ENCODE assay signal across 2 cellular contexts in genomic region chr1:200816624-200817224, GRCh38.
A peak's percentile ranks its signal among the peaks of the same experiment; 100 is the strongest.
TF ChIP-seq lines count a peak whose summit lies in the region.
"Not testable (repeated sequence)": the region's sequence is repeated elsewhere in the genome, so short reads cannot be mapped to it uniquely, and the experiment has no call there.

No MANE protein-coding gene starts in this region.

TF ChIP-seq in K562, 482 proteins besides CTCF, POLR2A, EP300 and RAD21:
- 0 out of 2 replicates have a peak, but pooled peaks have one; percentile 57 for TF ChIP-seq PPARD (CRISPR knock-in tag; IDR thresholded peaks at IDR 0.05)
- TF ChIP-seq ZNF707 (CRISPR knock-in tag; conservative IDR thresholded peaks at IDR 0.05), result peak; percentile 48; the same call in 1 of the 2 replicates
- TF ChIP-seq GMEB1 (CRISPR knock-in tag; IDR thresholded peaks at IDR 0.05), result peak; percentile 45; the same call in 1 of the 2 replicates
- 0 out of 2 replicates have a peak, but pooled peaks have one; percentile 28 for TF ChIP-seq ZNF57 (CRISPR knock-in tag; IDR thresholded peaks at IDR 0.05)
- peak; percentile 89; the same call in 1 of the 2 replicates for TF ChIP-seq ZNF408 (CRISPR knock-in tag; IDR thresholded peaks at IDR 0.05; ENCODE audit: low read depth)
- TF ChIP-seq MTF1 (CRISPR knock-in tag; IDR thresholded peaks at IDR 0.05; ENCODE audit: borderline replicate concordance), result peak; percentile 80; the same call in 1 of the 2 replicates
- TF ChIP-seq FOXA3 (CRISPR knock-in tag; conservative IDR thresholded peaks at IDR 0.05 in 1 of 2, IDR thresholded peaks at IDR 0.05 in 1 of 2), result peak in 1 of 2 experiments; percentile 96; a peak in 1 of 4 replicates
- TF ChIP-seq ZNF165 (CRISPR knock-in tag; IDR thresholded peaks at IDR 0.05; ENCODE audit: borderline replicate concordance), result 0 out of 2 replicates have a peak, but pooled peaks have one; percentile 43
- peak; percentile 63 for TF ChIP-seq PHF20 (IDR thresholded peaks at IDR 0.05; ENCODE audit: partially characterized antibody)
- TF ChIP-seq HOXB6 (CRISPR knock-in tag; IDR thresholded peaks at IDR 0.05; ENCODE audit: borderline replicate concordance), result peak; percentile 63; the same call in 1 of the 2 replicates
- TF ChIP-seq GABPB2 (CRISPR knock-in tag; conservative IDR thresholded peaks at IDR 0.05), result 0 out of 2 replicates have a peak, but pooled peaks have one; percentile 40
- TF ChIP-seq ZNF140 (CRISPR knock-in tag; IDR thresholded peaks at IDR 0.05), result peak; percentile 63; the same call in 1 of the 2 replicates
- TF ChIP-seq ZBTB11 (CRISPR knock-in tag; IDR thresholded peaks at IDR 0.05), result peak in 1 of 3 experiments; percentile 75; a peak in 1 of 6 replicates
- TF ChIP-seq NFIX (CRISPR knock-in tag; IDR thresholded peaks at IDR 0.05; ENCODE audit: low read depth), result peak; percentile 55; the same call in 1 of the 2 replicates
- TF ChIP-seq ZNF277 (CRISPR knock-in tag; IDR thresholded peaks at IDR 0.05; ENCODE audit: borderline replicate concordance), result peak; percentile 95

TF ChIP-seq in HepG2, 621 proteins besides CTCF, POLR2A, EP300 and RAD21:
- TF ChIP-seq FOXA1 (IDR thresholded peaks at IDR 0.05), result not testable (repeated sequence)
- peak; percentile 64 for TF ChIP-seq FOXA1 (CRISPR knock-in tag; IDR thresholded peaks at IDR 0.05)
